ENCODE assay signal across 7 cellular contexts in genomic region chr13:52450793-52451116, GRCh38. TPM values are rescaled to one million over a fixed set of nuclear protein-coding genes. Genes with fewer than 3 reads are reported as not detected.
DNase-seq lines count a peak whose midpoint lies in the region; ATAC-seq, FAIRE-seq and TF ChIP-seq lines count a peak whose summit lies in the region.

No MANE protein-coding gene starts in this region.

- FAIRE-seq in small intestine (lab: Jason Lieb, UNC) (no peak), RCC 7860 (lab: Jason Lieb, UNC) (no peak)

- no peak for TF ChIP-seq POLR2A in spleen (IDR thresholded peaks at IDR 0.05)

- no peaks in the 10 kb centered on the region; the same call in 1 of the 2 replicates for H3K36me3 ChIP-seq in HUES48 (ENCODE audit: control insufficient read depth, insufficient read depth, low read length)
- H3K36me3 ChIP-seq in spleen, result peaks cover 0 to 9% (median 0%) of the 10 kb centered on the region in 6 donors
- H3K36me3 ChIP-seq in small intestine (ENCODE audit: control insufficient read depth in 2 of 2, insufficient read depth in 2 of 2, low read length in 2 of 2), result no peaks in the 10 kb centered on the region

- H3K9ac ChIP-seq in HUES48 (ENCODE audit: low read depth, low read length), result no peak overlapping the region

- ATAC-seq in activated CD8-positive, alpha-beta T cell treated with anti-CD3 and anti-CD28 coated beads for 36 hours, result no peak

- no peaks in the 10 kb centered on the region for H3K27me3 Mint-ChIP-seq in activated CD8-positive, alpha-beta T cell treated with anti-CD3 and anti-CD28 coated beads for 36 hours
- H3K27me3 Mint-ChIP-seq in glutamatergic neuron (ENCODE audit: unreplicated experiment), result no peaks in the 10 kb centered on the region

- H3K36me3 Mint-ChIP-seq in activated CD8-positive, alpha-beta T cell treated with anti-CD3 and anti-CD28 coated beads for 36 hours (ENCODE audit: low read depth), result peaks cover 8% of the 10 kb centered on the region
- no peaks in the 10 kb centered on the region for H3K36me3 Mint-ChIP-seq in glutamatergic neuron (ENCODE audit: unreplicated experiment)

- POLR2A ChIA-PET in activated CD8-positive, alpha-beta T cell treated with anti-CD3 and anti-CD28 coated beads for 36 hours (lab: Charles Lee), result interaction anchor here (0.6 to 1.9 kb wide), 7 partner anchors 11 to 257 kb away, joined by 3 to 10 read pairs (median 4); partner anchors contain the start of gene SUGT1

- peak overlapping the region; percentile 96 for H3K4me3 Mint-ChIP-seq in activated CD8-positive, alpha-beta T cell treated with anti-CD3 and anti-CD28 coated beads for 36 hours
- peak overlapping the region; percentile 71 for H3K4me3 Mint-ChIP-seq in glutamatergic neuron (ENCODE audit: unreplicated experiment)

- 8 to 13% (median 11%) methylated on average over 5 to 8 of the region's 8 CpGs for WGBS in spleen, 5 donors
- 5 to 8% (median 5%) methylated on average over 8 of the region's 8 CpGs for WGBS in small intestine, 3 donors

- H3K4me1 ChIP-seq in HUES48 (ENCODE audit: control insufficient read depth, insufficient read depth, low read length), result peaks cover 19% of the 10 kb centered on the region
- peaks cover 17 to 67% (median 43%) of the 10 kb centered on the region in 6 donors for H3K4me1 ChIP-seq in spleen
- peaks cover 4 to 10% of the 10 kb centered on the region in 2 donors for H3K4me1 ChIP-seq in small intestine (ENCODE audit: control insufficient read depth in 2 of 2, insufficient read depth in 1 of 2, low read depth in 1 of 2, low read length in 1 of 2)

- TF ChIP-seq CTCF in activated CD8-positive, alpha-beta T cell treated with anti-CD3 and anti-CD28 coated beads for 36 hours (IDR thresholded peaks at IDR 0.05), result peak; percentile 53
- TF ChIP-seq CTCF in glutamatergic neuron (IDR thresholded peaks at IDR 0.05; ENCODE audit: partially characterized antibody, unreplicated experiment) (peak; percentile 22), spleen (IDR thresholded peaks at IDR 0.05 in 8 of 11, conservative IDR thresholded peaks at IDR 0.05 in 3 of 11) (peak in 6 of 11 experiments; percentile 4 to 79 (median 60))

- H3K27ac Mint-ChIP-seq in activated CD8-positive, alpha-beta T cell treated with anti-CD3 and anti-CD28 coated beads for 36 hours, result peak overlapping the region; percentile 87
- peak overlapping the region; percentile 4 for H3K27ac Mint-ChIP-seq in glutamatergic neuron (ENCODE audit: unreplicated experiment)

- CTCF ChIA-PET in activated CD8-positive, alpha-beta T cell treated with anti-CD3 and anti-CD28 coated beads for 36 hours (lab: Charles Lee), result interaction anchor here (0.5 to 3.1 kb wide), 37 partner anchors 8 to 635 kb away, joined by 3 to 32 read pairs (median 4); partner anchors contain the start of gene SUGT1

- no peak overlapping the region for H3K27ac ChIP-seq in HUES48 (ENCODE audit: low read depth, low read length)
- peak overlapping the region in 7 of 8 donors; percentile 94 to 99 (median 98) for H3K27ac ChIP-seq in spleen
- peak overlapping the region in 1 of 2 donors; percentile 26 for H3K27ac ChIP-seq in small intestine (ENCODE audit: low read depth in 1 of 2, low read length in 1 of 2)

- no peaks in the 10 kb centered on the region for H3K9me3 ChIP-seq in HUES48 (ENCODE audit: control insufficient read depth, insufficient read depth, low read length)
- H3K9me3 ChIP-seq in spleen, result no peaks in the 10 kb centered on the region
- no peaks in the 10 kb centered on the region for H3K9me3 ChIP-seq in small intestine (ENCODE audit: control insufficient read depth, low read depth)

- no peak for DNase-seq in activated CD8-positive, alpha-beta T cell treated with anti-CD3 and anti-CD28 coated beads for 36 hours
- DNase-seq in glutamatergic neuron, result no peak
- no peak for DNase-seq in spleen
- no peak for DNase-seq in NCI-H446 treated with DMSO at 0.1 percent for 48 hours (lab: John Stamatoyannopoulos, UW)
- DNase-seq in small intestine, result no peak
- no peak for DNase-seq in RCC 7860 (ENCODE audit: low spot score)

- H3K4me3 ChIP-seq in HUES48 (ENCODE audit: low read depth, low read length) (peak overlapping the region; percentile 43; the same call in 1 of the 2 replicates), spleen (peak overlapping the region in 6 of 8 donors; percentile 70 to 78 (median 77)), small intestine (ENCODE audit: low read depth in 1 of 2, low read length in 2 of 2) (no peak overlapping the region)

- peaks cover 32% of the 10 kb centered on the region for H3K4me1 Mint-ChIP-seq in activated CD8-positive, alpha-beta T cell treated with anti-CD3 and anti-CD28 coated beads for 36 hours (ENCODE audit: low read depth)
- H3K4me1 Mint-ChIP-seq in glutamatergic neuron (ENCODE audit: low read depth, unreplicated experiment), result peaks cover 6% of the 10 kb centered on the region

- no peaks in the 10 kb centered on the region for H3K9me3 Mint-ChIP-seq in activated CD8-positive, alpha-beta T cell treated with anti-CD3 and anti-CD28 coated beads for 36 hours
- H3K9me3 Mint-ChIP-seq in glutamatergic neuron (ENCODE audit: unreplicated experiment), result peaks cover 6% of the 10 kb centered on the region

- H3K27me3 ChIP-seq in HUES48 (ENCODE audit: control insufficient read depth, insufficient read depth, low read length) (no peaks in the 10 kb centered on the region), spleen (replicated peaks in 1 of 7) (no peaks in the 10 kb centered on the region), small intestine (ENCODE audit: control insufficient read depth in 2 of 2, insufficient read depth in 2 of 2, low read length in 2 of 2) (no peaks in the 10 kb centered on the region)

- intact Hi-C loops in activated CD8-positive, alpha-beta T cell treated with anti-CD3 and anti-CD28 coated beads for 36 hours (cut with micrococcal nuclease), result loop anchor here (5.0 kb wide), 1 partner anchor 103 kb away; no protein-coding TSS in a partner anchor
- intact Hi-C loops in spleen (cut with DNase I; ENCODE audit: low total_unique reads), result loop anchor here (10.0 kb wide), 3 partner anchors 106 to 436 kb away; partner anchors contain the start of genes ALG11 and ATP7B

RNA-seq across cellular contexts. Expression of gene VPS36, which starts 0.3 kb away (rescaled TPM):
- total RNA-seq in activated CD8-positive, alpha-beta T cell treated with anti-CD3 and anti-CD28 coated beads for 36 hours, result 10 to 100 TPM; 26.3 to 29.6 TPM
- total RNA-seq in glutamatergic neuron (ENCODE audit: unreplicated experiment), result 29.2 TPM
- 10 to 100 TPM; 42.5 to 98.9 (median 64.0) TPM for total RNA-seq in spleen
- polyA plus RNA-seq in spleen, result 10 to 100 TPM; 18.3 to 24.5 (median 19.2) TPM
- polyA plus RNA-seq in small intestine, result 10 to 100 TPM; 24.9 to 35.3 (median 25.3) TPM

RNA-seq across cellular contexts. Expression of gene CKAP2, which starts 4.5 kb away (rescaled TPM):
- 10 to 100 TPM; 51.5 to 54.3 TPM for total RNA-seq in activated CD8-positive, alpha-beta T cell treated with anti-CD3 and anti-CD28 coated beads for 36 hours
- 27.3 TPM for total RNA-seq in glutamatergic neuron (ENCODE audit: unreplicated experiment)
- total RNA-seq in spleen, result 10 to 100 TPM; 13.9 to 24.7 (median 21.9) TPM
- 10 to 100 TPM in 1 of 3 donors, 1 to 10 TPM in 2; 4.7 to 10.4 (median 6.1) TPM for polyA plus RNA-seq in spleen
- polyA plus RNA-seq in small intestine, result 10 to 100 TPM in 1 of 3 donors, 1 to 10 TPM in 2; 3.5 to 13.9 (median 3.6) TPM

RNA-seq across cellular contexts. Expression of gene THSD1, which starts 44.8 kb away (rescaled TPM):
- total RNA-seq in activated CD8-positive, alpha-beta T cell treated with anti-CD3 and anti-CD28 coated beads for 36 hours, result under 1 TPM; 0.18 to 0.31 TPM
- 0.27 TPM for total RNA-seq in glutamatergic neuron (ENCODE audit: unreplicated experiment)
- total RNA-seq in spleen, result 10 to 100 TPM in 5 of 7 donors, 1 to 10 TPM in 2; 7.5 to 13.1 (median 10.8) TPM
- polyA plus RNA-seq in spleen, result 1 to 10 TPM; 1.6 to 4.0 (median 2.3) TPM
- 1 to 10 TPM in 1 of 3 donors, under 1 TPM in 2; 0.22 to 4.3 (median 0.54) TPM for polyA plus RNA-seq in small intestine

Comparison
In these comparisons a context has a peak if more than half of its experiments do, and no peak if none do; other contexts are left out.
1. H3K4me3 ChIP-seq: peak in HUES48 (single experiment) and spleen (6 of 8); none in small intestine (0 of 2).
2. Peak in every context shown above with its lines, with median percentiles within 50 percentile points of each other: CTCF ChIP-seq.